Comparison of ENCODE assay signal across 15 cellular contexts in genomic region chr18:42719221-42719620, GRCh38.
"Had no signal": no experiment of that assay in that cellular context is flagged by ENCODE, and none has a peak within 500 bp of the region (broad histone marks: within the 10 kb centered on the region; RNA-seq: fewer than 3 reads in every experiment).

No MANE protein-coding gene starts in this region.

- DNase-seq: activated CD8-positive, alpha-beta memory T cell treated with anti-CD3 and anti-CD28 coated beads, Interleukin-2, amount 50 U/mL, for 48 hours; activated CD8-positive, alpha-beta T cell treated with anti-CD3 and anti-CD28 coated beads for 36 hours; activated naive CD4-positive, alpha-beta T cell; cortex of kidney; effector CD8-positive, alpha-beta T cell; hypothalamus; left cardiac atrium; lower lobe of right lung; naive B cell; retina; stimulated activated CD4-positive, alpha-beta T cell treated with anti-CD3 and anti-CD28 coated beads, Interleukin-15, amount 100 ng/mL, for 24 hours; stimulated activated CD4-positive, alpha-beta T cell treated with anti-CD3 and anti-CD28 coated beads, Interleukin-4, amount 100 ng/mL, for 4 hours; stomach; thyroid gland had no signal

- ATAC-seq: activated CD8-positive, alpha-beta T cell treated with anti-CD3 and anti-CD28 coated beads for 36 hours; left cardiac atrium; lower lobe of right lung had no signal

- H3K4me3 ChIP-seq: lower lobe of right lung, stomach, thyroid gland, vagina had no signal
